In genomic region chr13:23599083-23599925, GRCh38 we compare ENCODE assay signal across 1 cellular context.
A peak's percentile ranks its signal among the peaks of the same experiment; 100 is the strongest.
TF ChIP-seq lines count a peak whose summit lies in the region.

No MANE protein-coding gene starts in this region.

TF ChIP-seq in HepG2, 621 proteins besides CTCF, POLR2A, EP300 and RAD21 (continued from another document and continues in another):
- TF ChIP-seq HDAC6 (IDR thresholded peaks at IDR 0.05; ENCODE audit: low read depth, low read length) (no peak), ZNF136 (CRISPR knock-in tag; IDR thresholded peaks at IDR 0.05; ENCODE audit: low read depth) (no peak), AHDC1 (CRISPR knock-in tag; IDR thresholded peaks at IDR 0.05; ENCODE audit: borderline replicate concordance) (peak; percentile 59; the same call in 1 of the 2 replicates), ZFAT (CRISPR knock-in tag; conservative IDR thresholded peaks at IDR 0.05) (no peak), SUZ12 (IDR thresholded peaks at IDR 0.05; ENCODE audit: low read depth, low read length) (no peak), ZNF503 (CRISPR knock-in tag; IDR thresholded peaks at IDR 0.05) (0 out of 2 replicates have a peak, but pooled peaks have one; percentile 20), XRCC5 (optimal IDR thresholded peaks at IDR 0.05; ENCODE audit: low read length) (no peak), ZBTB1 (CRISPR knock-in tag; IDR thresholded peaks at IDR 0.05; ENCODE audit: borderline replicate concordance) (no peak), ZNF337 (CRISPR knock-in tag; IDR thresholded peaks at IDR 0.05; ENCODE audit: borderline replicate concordance, low read depth) (no peak), NR2F1 (CRISPR knock-in tag; IDR thresholded peaks at IDR 0.05) (peak in 1 of 2 experiments; percentile 62; a peak in 2 of 4 replicates), ZNF605 (CRISPR knock-in tag; IDR thresholded peaks at IDR 0.05) (peak; percentile 65), TBX3 (IDR thresholded peaks at IDR 0.05; ENCODE audit: borderline replicate concordance) (0 out of 2 replicates have a peak, but pooled peaks have one; percentile 32), ZHX2 (IDR thresholded peaks at IDR 0.05; ENCODE audit: low read depth) (no peak), ZHX2 (CRISPR knock-in tag; IDR thresholded peaks at IDR 0.05; ENCODE audit: borderline replicate concordance) (no peak), ZBTB7B (CRISPR knock-in tag; IDR thresholded peaks at IDR 0.05) (0 out of 2 replicates have a peak, but pooled peaks have one; percentile 58), GFI1 (CRISPR knock-in tag; IDR thresholded peaks at IDR 0.05; ENCODE audit: borderline replicate concordance) (0 out of 2 replicates have a peak, but pooled peaks have one; percentile 37), KDM5B (CRISPR knock-in tag; IDR thresholded peaks at IDR 0.05; ENCODE audit: borderline replicate concordance) (no peak), ZNF558 (CRISPR knock-in tag; IDR thresholded peaks at IDR 0.05; ENCODE audit: borderline replicate concordance) (no peak), ZNF430 (CRISPR knock-in tag; IDR thresholded peaks at IDR 0.05) (no peak), ZNF513 (CRISPR knock-in tag; conservative IDR thresholded peaks at IDR 0.05) (no peak), FOXP4 (CRISPR knock-in tag; IDR thresholded peaks at IDR 0.05) (peak; percentile 74), ATF1 (CRISPR knock-in tag; IDR thresholded peaks at IDR 0.05) (0 out of 2 replicates have a peak, but pooled peaks have one; percentile 21), TCF7 (IDR thresholded peaks at IDR 0.05; ENCODE audit: low read depth) (peak; percentile 72), ZNF761 (CRISPR knock-in tag; conservative IDR thresholded peaks at IDR 0.05) (no peak), ARID5B (CRISPR knock-in tag; IDR thresholded peaks at IDR 0.05) (peak; percentile 82), NR1H2 (CRISPR knock-in tag; IDR thresholded peaks at IDR 0.05; ENCODE audit: borderline replicate concordance, low read depth) (no peak), ZNF713 (CRISPR knock-in tag; IDR thresholded peaks at IDR 0.05) (no peak), ZNF720 (CRISPR knock-in tag; IDR thresholded peaks at IDR 0.05) (no peak), PRMT3 (CRISPR knock-in tag; IDR thresholded peaks at IDR 0.05; ENCODE audit: borderline replicate concordance, low read depth) (no peak), REL (CRISPR knock-in tag; conservative IDR thresholded peaks at IDR 0.05) (no peak), SOX5 (CRISPR knock-in tag; IDR thresholded peaks at IDR 0.05; ENCODE audit: borderline replicate concordance) (peak; percentile 90), ZGPAT (CRISPR knock-in tag; IDR thresholded peaks at IDR 0.05) (peak; percentile 15; the same call in 1 of the 2 replicates), E2F5 (CRISPR knock-in tag; conservative IDR thresholded peaks at IDR 0.05) (no peak), ZBTB7A (CRISPR knock-in tag; IDR thresholded peaks at IDR 0.05) (no peak)
